Comparison of ENCODE assay signal across 1 cellular context in the genomic region with DNA sequence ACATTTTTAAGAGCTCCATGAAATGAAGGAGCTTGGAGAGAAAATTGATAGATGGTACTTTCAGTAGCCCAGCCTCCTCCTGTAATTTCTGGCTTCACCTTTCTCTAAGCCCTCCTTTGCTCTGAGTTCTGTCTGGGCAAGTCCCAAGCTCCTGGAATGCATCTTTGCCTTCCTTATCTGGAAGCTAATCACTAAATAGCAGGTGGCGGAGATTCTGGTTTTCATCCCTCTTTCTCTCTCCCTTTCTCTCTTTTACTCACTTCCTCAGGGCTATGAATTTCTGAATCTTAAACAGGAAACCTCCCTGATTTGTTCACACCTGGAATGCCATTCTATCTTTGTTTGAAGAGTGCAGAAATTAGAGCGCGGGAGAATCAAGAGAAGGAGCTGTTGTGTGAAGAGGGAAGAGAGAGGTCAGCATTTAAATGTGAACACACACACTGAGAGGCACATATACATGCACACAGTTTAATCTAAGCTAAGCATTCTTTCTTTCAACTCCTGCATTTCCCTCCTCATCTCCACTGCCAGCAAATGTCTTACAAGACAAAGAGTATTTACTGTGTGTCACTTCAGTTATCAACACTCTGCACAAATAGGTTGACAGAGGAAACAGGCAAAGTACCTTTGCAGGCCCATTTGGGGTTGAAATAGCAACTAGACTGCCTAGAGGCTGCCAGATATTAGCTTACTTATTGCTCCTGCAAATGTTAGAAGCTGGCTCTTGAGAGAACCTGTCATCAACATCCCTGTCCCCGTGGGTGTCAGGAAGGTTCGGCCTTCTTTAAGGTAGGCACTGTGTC.
TF ChIP-seq lines count a peak whose summit lies in the region.

No MANE protein-coding gene starts in this region.

TF ChIP-seq in GM23338, 12 proteins besides CTCF, POLR2A, EP300 and RAD21 (continued from another document):
- TF ChIP-seq ETS1 (IDR thresholded peaks at IDR 0.05) = no peak
- TF ChIP-seq ZNF114 (CRISPR knock-in tag; IDR thresholded peaks at IDR 0.05) = no peak
- no peak for TF ChIP-seq EZH2phosphoT487 (IDR thresholded peaks at IDR 0.05; ENCODE audit: unreplicated experiment)
- no peak for TF ChIP-seq JUNB (IDR thresholded peaks at IDR 0.05; ENCODE audit: unreplicated experiment)
- no peak for TF ChIP-seq POLR2AphosphoS5 (IDR thresholded peaks at IDR 0.05; ENCODE audit: low read depth)
TF ChIP-seq in GM23338: peak in this region for 1.
